ENCODE assay signal across 11 cellular contexts in genomic region chr6:66662196-66662595, GRCh38.
DNase-seq lines count a peak whose midpoint lies in the region; ATAC-seq and TF ChIP-seq lines count a peak whose summit lies in the region.
"Had no signal": no experiment of that assay in that cellular context is flagged by ENCODE, and none has a peak within 500 bp of the region (broad histone marks: within the 10 kb centered on the region; RNA-seq: fewer than 3 reads in every experiment).

No MANE protein-coding gene starts in this region.

- no peak for DNase-seq in activated CD8-positive, alpha-beta T cell treated with anti-CD3 and anti-CD28 coated beads for 36 hours
- no peak for DNase-seq in activated CD8-positive, alpha-beta T cell treated with anti-CD3 and anti-CD28 coated beads, Interleukin-2, amount 10 ng/mL, durations not matched to agents 7 days and 5 days
- DNase-seq in PC-3, result peak; percentile 52
- DNase-seq in fibroblast of pulmonary artery (ENCODE audit: low read depth), result peak; percentile 69
- DNase-seq in thoracic aorta (ENCODE audit: low spot score), result no peak
- no peak for DNase-seq in T1000 (lab: John Stamatoyannopoulos, UW)
- DNase-seq: CD4-positive, CD25-positive, alpha-beta regulatory T cell; psoas muscle had no signal

- peaks cover 13% of the 10 kb centered on the region for H3K9me3 Mint-ChIP-seq in activated CD8-positive, alpha-beta T cell treated with anti-CD3 and anti-CD28 coated beads for 36 hours
- H3K9me3 Mint-ChIP-seq in activated CD8-positive, alpha-beta T cell treated with anti-CD3 and anti-CD28 coated beads, Interleukin-2, amount 10 ng/mL, durations not matched to agents 7 days and 5 days (ENCODE audit: insufficient read depth), result no peaks in the 10 kb centered on the region
- H3K9me3 Mint-ChIP-seq in stimulated activated memory B cell treated with anti-CD40 and anti-IgM and Interleukin-4, amounts not matched to agents 10 μg/mL and 1 μg/mL and 100 μg/mL, for 72 hours, result no peaks in the 10 kb centered on the region

- CTCF ChIA-PET in activated CD8-positive, alpha-beta T cell treated with anti-CD3 and anti-CD28 coated beads for 36 hours (lab: Charles Lee), result interaction anchor here (1.4 kb wide), 1 partner anchor 105 kb away, joined by 3 read pairs; no protein-coding TSS in a partner anchor
- CTCF ChIA-PET in activated CD8-positive, alpha-beta T cell treated with anti-CD3 and anti-CD28 coated beads, Interleukin-2, amount 10 ng/mL, durations not matched to agents 7 days and 5 days (lab: Charles Lee), result no interaction called here
- CTCF ChIA-PET in PC-3 (lab: Charles Lee), result interaction anchor here (0.7 kb wide), 1 partner anchor 61 kb away, joined by 3 read pairs; no protein-coding TSS in a partner anchor

- no peak overlapping the region for H3K4me3 Mint-ChIP-seq in activated CD8-positive, alpha-beta T cell treated with anti-CD3 and anti-CD28 coated beads for 36 hours
- no peak overlapping the region for H3K4me3 Mint-ChIP-seq in activated CD8-positive, alpha-beta T cell treated with anti-CD3 and anti-CD28 coated beads, Interleukin-2, amount 10 ng/mL, durations not matched to agents 7 days and 5 days
- no peak overlapping the region for H3K4me3 Mint-ChIP-seq in stimulated activated memory B cell treated with anti-CD40 and anti-IgM and Interleukin-4, amounts not matched to agents 10 μg/mL and 1 μg/mL and 100 μg/mL, for 72 hours
- H3K4me3 Mint-ChIP-seq: CD4-positive, CD25-positive, alpha-beta regulatory T cell had no signal

- H3K27me3 ChIP-seq in PC-3 (ENCODE audit: low read length) (no peaks in the 10 kb centered on the region), thoracic aorta (replicated peaks; ENCODE audit: insufficient read depth) (no peaks in the 10 kb centered on the region)

- BruUV-seq in PC-3 (replicated peaks; lab: Mats Ljungman, UMichigan), result no TSS peak

- no peaks in the 10 kb centered on the region for H3K36me3 Mint-ChIP-seq in activated CD8-positive, alpha-beta T cell treated with anti-CD3 and anti-CD28 coated beads for 36 hours (ENCODE audit: low read depth)
- no peaks in the 10 kb centered on the region for H3K36me3 Mint-ChIP-seq in activated CD8-positive, alpha-beta T cell treated with anti-CD3 and anti-CD28 coated beads, Interleukin-2, amount 10 ng/mL, durations not matched to agents 7 days and 5 days (ENCODE audit: low read depth)
- H3K36me3 Mint-ChIP-seq in stimulated activated memory B cell treated with anti-CD40 and anti-IgM and Interleukin-4, amounts not matched to agents 10 μg/mL and 1 μg/mL and 100 μg/mL, for 72 hours, result no peaks in the 10 kb centered on the region
- H3K36me3 Mint-ChIP-seq: CD4-positive, CD25-positive, alpha-beta regulatory T cell had no signal

- no peak overlapping the region for H2AFZ ChIP-seq in PC-3 (ENCODE audit: low read length)

- H3K27ac Mint-ChIP-seq in activated CD8-positive, alpha-beta T cell treated with anti-CD3 and anti-CD28 coated beads for 36 hours, result no peak overlapping the region
- no peak overlapping the region for H3K27ac Mint-ChIP-seq in activated CD8-positive, alpha-beta T cell treated with anti-CD3 and anti-CD28 coated beads, Interleukin-2, amount 10 ng/mL, durations not matched to agents 7 days and 5 days
- no peak overlapping the region for H3K27ac Mint-ChIP-seq in stimulated activated memory B cell treated with anti-CD40 and anti-IgM and Interleukin-4, amounts not matched to agents 10 μg/mL and 1 μg/mL and 100 μg/mL, for 72 hours
- H3K27ac Mint-ChIP-seq: CD4-positive, CD25-positive, alpha-beta regulatory T cell had no signal

- POLR2A ChIA-PET in activated CD8-positive, alpha-beta T cell treated with anti-CD3 and anti-CD28 coated beads for 36 hours (lab: Charles Lee), result no interaction called here
- POLR2A ChIA-PET in activated CD8-positive, alpha-beta T cell treated with anti-CD3 and anti-CD28 coated beads, Interleukin-2, amount 10 ng/mL, durations not matched to agents 7 days and 5 days (lab: Charles Lee), result no interaction called here
- POLR2A ChIA-PET in PC-3 (lab: Charles Lee; ENCODE audit: unreplicated experiment), result no interaction called here

- H4K20me1 ChIP-seq in PC-3 (ENCODE audit: low read length), result no peaks in the 10 kb centered on the region

- H3K4me1 Mint-ChIP-seq in activated CD8-positive, alpha-beta T cell treated with anti-CD3 and anti-CD28 coated beads for 36 hours (ENCODE audit: low read depth), result no peaks in the 10 kb centered on the region
- H3K4me1 Mint-ChIP-seq in activated CD8-positive, alpha-beta T cell treated with anti-CD3 and anti-CD28 coated beads, Interleukin-2, amount 10 ng/mL, durations not matched to agents 7 days and 5 days (ENCODE audit: low read depth), result no peaks in the 10 kb centered on the region
- H3K4me1 Mint-ChIP-seq in stimulated activated memory B cell treated with anti-CD40 and anti-IgM and Interleukin-4, amounts not matched to agents 10 μg/mL and 1 μg/mL and 100 μg/mL, for 72 hours, result no peaks in the 10 kb centered on the region
- H3K4me1 Mint-ChIP-seq: CD4-positive, CD25-positive, alpha-beta regulatory T cell had no signal

- H3K27ac ChIP-seq in PC-3 (ENCODE audit: low read length) (no peak overlapping the region), thoracic aorta (no peak overlapping the region)
- H3K27ac ChIP-seq: epithelial cell of prostate, psoas muscle had no signal

- H3K9me2 ChIP-seq in PC-3 (replicated peaks; ENCODE audit: low read length), result no peaks in the 10 kb centered on the region

- ATAC-seq in activated CD8-positive, alpha-beta T cell treated with anti-CD3 and anti-CD28 coated beads for 36 hours, result no peak
- no peak for ATAC-seq in activated CD8-positive, alpha-beta T cell treated with anti-CD3 and anti-CD28 coated beads, Interleukin-2, amount 10 ng/mL, durations not matched to agents 7 days and 5 days
- ATAC-seq in PC-3 (no peak; the same call in 1 of the 2 replicates), thoracic aorta (ENCODE audit: insufficient number of reproducible peaks, low FRiP score, low read depth) (no peak), HG03469 (IDR thresholded peaks at IDR 0.05; ENCODE audit: unreplicated experiment) (no peak)
- ATAC-seq in stimulated activated memory B cell treated with anti-CD40 and anti-IgM and Interleukin-4, amounts not matched to agents 10 μg/mL and 1 μg/mL and 100 μg/mL, for 72 hours, result no peak
- ATAC-seq: psoas muscle had no signal

- H3K4me2 ChIP-seq in PC-3 (ENCODE audit: low read length), result no peak overlapping the region

- TF ChIP-seq CTCF in activated CD8-positive, alpha-beta T cell treated with anti-CD3 and anti-CD28 coated beads for 36 hours (IDR thresholded peaks at IDR 0.05), result peak; percentile 11
- TF ChIP-seq CTCF in PC-3 (conservative IDR thresholded peaks at IDR 0.05; ENCODE audit: low read depth, low read length), result peak; percentile 60
- TF ChIP-seq CTCF in fibroblast of pulmonary artery (IDR thresholded peaks at IDR 0.05; ENCODE audit: low read length, missing control alignments), result peak; percentile 67
- peak; percentile 25 for TF ChIP-seq CTCF in thoracic aorta (IDR thresholded peaks at IDR 0.05)

- H3K36me3 ChIP-seq in PC-3 (ENCODE audit: low read depth, low read length) (no peaks in the 10 kb centered on the region), thoracic aorta (no peaks in the 10 kb centered on the region)

- intact Hi-C loops in activated CD8-positive, alpha-beta T cell treated with anti-CD3 and anti-CD28 coated beads for 36 hours (cut with micrococcal nuclease), result no loop called here
- intact Hi-C loops in PC-3 (cut with micrococcal nuclease), result loop anchor here (2.0 to 10.0 kb wide), 3 partner anchors 237 to 403 kb away; no protein-coding TSS in a partner anchor

- H3K4me3 ChIP-seq in PC-3 (ENCODE audit: low read length) (no peak overlapping the region), fibroblast of pulmonary artery (replicated peaks; ENCODE audit: low read depth, low read length) (no peak overlapping the region), thoracic aorta (no peak overlapping the region)
- H3K4me3 ChIP-seq: psoas muscle had no signal

- H3K4me1 ChIP-seq in PC-3 (ENCODE audit: insufficient read depth, low read length), result no peaks in the 10 kb centered on the region
- no peaks in the 10 kb centered on the region for H3K4me1 ChIP-seq in thoracic aorta (ENCODE audit: control insufficient read depth in 1 of 2, low read depth in 2 of 2)
- H3K4me1 ChIP-seq: psoas muscle had no signal

- H3F3A ChIP-seq in PC-3 (ENCODE audit: low read length, unreplicated experiment), result no peaks in the 10 kb centered on the region

- H3K27me3 Mint-ChIP-seq in activated CD8-positive, alpha-beta T cell treated with anti-CD3 and anti-CD28 coated beads for 36 hours, result no peaks in the 10 kb centered on the region
- no peaks in the 10 kb centered on the region for H3K27me3 Mint-ChIP-seq in activated CD8-positive, alpha-beta T cell treated with anti-CD3 and anti-CD28 coated beads, Interleukin-2, amount 10 ng/mL, durations not matched to agents 7 days and 5 days (ENCODE audit: low read depth)
- no peaks in the 10 kb centered on the region for H3K27me3 Mint-ChIP-seq in stimulated activated memory B cell treated with anti-CD40 and anti-IgM and Interleukin-4, amounts not matched to agents 10 μg/mL and 1 μg/mL and 100 μg/mL, for 72 hours
- H3K27me3 Mint-ChIP-seq: CD4-positive, CD25-positive, alpha-beta regulatory T cell had no signal

- H3K9ac ChIP-seq in PC-3 (ENCODE audit: low read length), result no peak overlapping the region

- no peaks in the 10 kb centered on the region for H3K9me3 ChIP-seq in PC-3 (ENCODE audit: low read length)
- H3K9me3 ChIP-seq in thoracic aorta, result no peaks in the 10 kb centered on the region
- H3K9me3 ChIP-seq: psoas muscle had no signal

- no peaks in the 10 kb centered on the region for H3K79me2 ChIP-seq in PC-3 (ENCODE audit: low read length)

Comparison
In these comparisons a context has a peak if more than half of its experiments do, and no peak if none do; other contexts are left out.
1. DNase-seq: peak in PC-3 (single experiment) and fibroblast of pulmonary artery (single experiment); none in activated CD8-positive, alpha-beta T cell treated with anti-CD3 and anti-CD28 coated beads for 36 hours (single experiment), activated CD8-positive, alpha-beta T cell treated with anti-CD3 and anti-CD28 coated beads, Interleukin-2, amount 10 ng/mL, durations not matched to agents 7 days and 5 days (single experiment), thoracic aorta (single experiment) and T1000 (single experiment).
2. CTCF ChIP-seq: peak in every context shown above with its lines; median percentile 67 in fibroblast of pulmonary artery; 60 in PC-3; 25 in thoracic aorta; 11 in activated CD8-positive, alpha-beta T cell treated with anti-CD3 and anti-CD28 coated beads for 36 hours.